Comparison of ENCODE assay signal across 17 cellular contexts in genomic region chr4:38743866-38744265, GRCh38. TPM values are rescaled to one million over a fixed set of nuclear protein-coding genes. Genes with fewer than 3 reads are reported as not detected.
A peak's percentile ranks its signal among the peaks of the same experiment; 100 is the strongest.
DNase-seq lines count a peak whose midpoint lies in the region; ATAC-seq, FAIRE-seq and TF ChIP-seq lines count a peak whose summit lies in the region.
"Had no signal": no experiment of that assay in that cellular context is flagged by ENCODE, and none has a peak within 500 bp of the region (broad histone marks: within the 10 kb centered on the region; RNA-seq: fewer than 3 reads in every experiment).

No MANE protein-coding gene starts in this region.

- no peaks in the 10 kb centered on the region for H3K4me1 ChIP-seq in liver (ENCODE audit: control insufficient read depth in 4 of 4, insufficient read depth in 4 of 4, low read length in 3 of 4)
- peaks cover 14% of the 10 kb centered on the region for H3K4me1 ChIP-seq in HepG2 (ENCODE audit: insufficient read depth, low read length)
- H3K4me1 ChIP-seq in subcutaneous abdominal adipose tissue (ENCODE audit: control insufficient read depth in 5 of 5, insufficient read depth in 5 of 5, low read length in 5 of 5): peaks cover 0 to 4% (median 0%) of the 10 kb centered on the region in 5 donors
- H3K4me1 ChIP-seq: parathyroid adenoma had no signal

- no peak for DNase-seq in HepG2 (ENCODE audit: low spot score)
- DNase-seq in SK-MEL-5 (ENCODE audit: low read depth, low spot score): peak; percentile 31
- DNase-seq in inferior parietal cortex (ENCODE audit: extremely low spot score): peak; percentile 56
- DNase-seq in NCI-H82 (lab: John Stamatoyannopoulos, UW): no peak
- no peak for DNase-seq in natural killer cell treated with Interleukin-12 subunit alpha and Interleukin-12 subunit beta and Interleukin-15 and Interleukin-18, amount 100 ng/mL, for 72 hours (ENCODE audit: low spot score)
- DNase-seq: activated CD4-positive, alpha-beta memory T cell treated with anti-CD3 and anti-CD28 coated beads for 36 hours; activated gamma-delta T cell; DMS79; stimulated activated CD4-positive, alpha-beta T cell treated with anti-CD3 and anti-CD28 coated beads, Interleukin-1b, Interleukin-23, amount 100 ng/mL, for 48 hours had no signal

- H3K27me3 ChIP-seq in liver (ENCODE audit: control insufficient read depth in 4 of 4, insufficient read depth in 4 of 4, low read length in 3 of 4): no peaks in the 10 kb centered on the region
- H3K27me3 ChIP-seq in HepG2 (ENCODE audit: control insufficient read depth in 1 of 2, insufficient read depth in 2 of 2, low read length in 2 of 2): no peaks in the 10 kb centered on the region
- no peaks in the 10 kb centered on the region for H3K27me3 ChIP-seq in subcutaneous abdominal adipose tissue (ENCODE audit: control insufficient read depth in 5 of 5, insufficient read depth in 4 of 5, low read length in 5 of 5)
- H3K27me3 ChIP-seq: hepatocyte had no signal

- ATAC-seq in HepG2 (no peak), GM19328 (IDR thresholded peaks at IDR 0.05; ENCODE audit: unreplicated experiment) (no peak)
- no peak for ATAC-seq in natural killer cell treated with Interleukin-12 subunit alpha and Interleukin-12 subunit beta and Interleukin-15 and Interleukin-18, amount 100 ng/mL, for 72 hours

- peaks cover 12% of the 10 kb centered on the region for H3K9me3 Mint-ChIP-seq in natural killer cell treated with Interleukin-12 subunit alpha and Interleukin-12 subunit beta and Interleukin-15 and Interleukin-18, amount 100 ng/mL, for 72 hours

- H3K4me3 ChIP-seq in liver (ENCODE audit: low read depth in 1 of 3, low read length in 3 of 3) (no peak overlapping the region), HepG2 (replicated peaks in 1 of 3; ENCODE audit: insufficient read depth in 1 of 3, low read depth in 2 of 3, low read length in 3 of 3) (no peak overlapping the region), subcutaneous abdominal adipose tissue (ENCODE audit: low read depth in 1 of 5, low read length in 5 of 5) (peak overlapping the region in 3 of 5 donors; percentile 17 to 46 (median 36))
- H3K4me3 ChIP-seq: hepatocyte had no signal

- no peak for FAIRE-seq in HepG2 (lab: Jason Lieb, UNC)
- FAIRE-seq: endometrium had no signal

- no TSS peak for BruUV-seq in HepG2 (replicated peaks; lab: Mats Ljungman, UMichigan)

- H3K27ac ChIP-seq in liver (ENCODE audit: low read depth in 1 of 2, low read length in 2 of 2) (no peak overlapping the region), HepG2 (ENCODE audit: extremely low read length, insufficient read depth, low read length) (no peak overlapping the region), subcutaneous abdominal adipose tissue (ENCODE audit: low read depth, low read length) (no peak overlapping the region)
- H3K27ac ChIP-seq: hepatocyte, KMS-11, parathyroid adenoma had no signal

- TF ChIP-seq EP300 in HepG2 (IDR thresholded peaks at IDR 0.05; ENCODE audit: low read depth in 2 of 2, low read length in 2 of 2) (no peak), HepG2 (CRISPR knock-in tag; IDR thresholded peaks at IDR 0.05; ENCODE audit: borderline replicate concordance) (no peak)

- TF ChIP-seq RAD21 in liver (IDR thresholded peaks at IDR 0.05) (no peak), HepG2 (CRISPR knock-in tag; IDR thresholded peaks at IDR 0.05) (no peak)

- CTCF ChIA-PET in HepG2 (lab: Yijun Ruan, JAX; ENCODE audit: low intra/inter-chr PET ratio, low total read pairs): no interaction called here

- H3K27ac Mint-ChIP-seq in natural killer cell treated with Interleukin-12 subunit alpha and Interleukin-12 subunit beta and Interleukin-15 and Interleukin-18, amount 100 ng/mL, for 72 hours: no peak overlapping the region
- H3K27ac Mint-ChIP-seq: activated CD4-positive, alpha-beta memory T cell treated with anti-CD3 and anti-CD28 coated beads for 36 hours had no signal

- intact Hi-C loops in HepG2 (cut with micrococcal nuclease; ENCODE audit: unreplicated experiment): no loop called here

- H3K4me1 Mint-ChIP-seq in natural killer cell treated with Interleukin-12 subunit alpha and Interleukin-12 subunit beta and Interleukin-15 and Interleukin-18, amount 100 ng/mL, for 72 hours (ENCODE audit: low read depth in 2 of 2): peaks cover 4 to 5% of the 10 kb centered on the region in 2 donors

- WGBS in liver: 68% methylated on average over 1 of the region's 1 CpG
- 100% methylated on average over 1 of the region's 1 CpG for WGBS in HepG2 (ENCODE audit: low lambda C conversion rate)

- H4K20me1 ChIP-seq in HepG2 (ENCODE audit: insufficient read depth, low read length): no peaks in the 10 kb centered on the region

- no peak for TF ChIP-seq POLR2A in HepG2 (IDR thresholded peaks at IDR 0.05; ENCODE audit: insufficient read depth in 1 of 2, low read depth in 2 of 2, low read length in 2 of 2)

- H3K36me3 Mint-ChIP-seq in natural killer cell treated with Interleukin-12 subunit alpha and Interleukin-12 subunit beta and Interleukin-15 and Interleukin-18, amount 100 ng/mL, for 72 hours: peaks cover 17% of the 10 kb centered on the region

- peaks cover 0 to 4% (median under 1%) of the 10 kb centered on the region in 4 donors for H3K9me3 ChIP-seq in liver (ENCODE audit: control insufficient read depth in 4 of 4, low read length in 3 of 4)
- H3K9me3 ChIP-seq in HepG2 (ENCODE audit: low read length): peaks cover 16% of the 10 kb centered on the region
- H3K9me3 ChIP-seq in subcutaneous abdominal adipose tissue (ENCODE audit: control insufficient read depth in 5 of 5, low read length in 5 of 5): peaks cover 0 to 7% (median 0%) of the 10 kb centered on the region in 5 donors

- no peak overlapping the region for H2AFZ ChIP-seq in HepG2 (ENCODE audit: low read length)
- H2AFZ ChIP-seq: hepatocyte, parathyroid adenoma had no signal

- no peaks in the 10 kb centered on the region for H3K79me2 ChIP-seq in HepG2 (ENCODE audit: insufficient read depth, low read length)
- H3K79me2 ChIP-seq: hepatocyte, parathyroid adenoma had no signal

- H3K9ac ChIP-seq in liver (ENCODE audit: low read depth in 1 of 2, low read length in 2 of 2): no peak overlapping the region
- H3K9ac ChIP-seq in HepG2 (ENCODE audit: insufficient read depth, low read depth, low read length): no peak overlapping the region
- no peak overlapping the region for H3K9ac ChIP-seq in subcutaneous abdominal adipose tissue (ENCODE audit: low read length in 5 of 5)
- H3K9ac ChIP-seq: KMS-11, parathyroid adenoma had no signal

- H3K27me3 Mint-ChIP-seq in natural killer cell treated with Interleukin-12 subunit alpha and Interleukin-12 subunit beta and Interleukin-15 and Interleukin-18, amount 100 ng/mL, for 72 hours: peaks cover 5 to 6% of the 10 kb centered on the region in 2 donors
- H3K27me3 Mint-ChIP-seq: activated CD4-positive, alpha-beta memory T cell treated with anti-CD3 and anti-CD28 coated beads for 36 hours had no signal

- no peak overlapping the region for H3K4me3 Mint-ChIP-seq in natural killer cell treated with Interleukin-12 subunit alpha and Interleukin-12 subunit beta and Interleukin-15 and Interleukin-18, amount 100 ng/mL, for 72 hours
- H3K4me3 Mint-ChIP-seq: activated CD4-positive, alpha-beta memory T cell treated with anti-CD3 and anti-CD28 coated beads for 36 hours had no signal

- POLR2A ChIA-PET in HepG2 (lab: Yijun Ruan, JAX): no interaction called here

- no peak overlapping the region for H3K4me2 ChIP-seq in HepG2 (ENCODE audit: low read depth, low read length)
- H3K4me2 ChIP-seq: hepatocyte, KMS-11 had no signal

- in situ Hi-C loops in HepG2 (cut with HindIII; ENCODE audit: extremely low pct_ligation_motif_present, low pct_unique_long_range_greater_than_20kb) (no loop called here), SK-MEL-5 (cut with HindIII; ENCODE audit: low pct_unique_long_range_greater_than_20kb, low sequenced_read_pairs) (no loop called here)

- H3K36me3 ChIP-seq in liver (ENCODE audit: control insufficient read depth in 4 of 4, insufficient read depth in 3 of 4, low read depth in 1 of 4, low read length in 3 of 4): no peaks in the 10 kb centered on the region
- H3K36me3 ChIP-seq in HepG2 (replicated peaks in 1 of 2; ENCODE audit: control insufficient read depth in 1 of 2, insufficient read depth in 2 of 2, low read length in 2 of 2): no peaks in the 10 kb centered on the region
- H3K36me3 ChIP-seq in subcutaneous abdominal adipose tissue (ENCODE audit: control insufficient read depth in 5 of 5, insufficient read depth in 5 of 5, low read length in 5 of 5): peaks cover 0 to 11% (median 0%) of the 10 kb centered on the region in 5 donors

- TF ChIP-seq CTCF in liver (IDR thresholded peaks at IDR 0.05; ENCODE audit: low read depth, low read length, missing input control): no peak
- no peak for TF ChIP-seq CTCF in HepG2 (CRISPR knock-in tag; IDR thresholded peaks at IDR 0.05)

RNA-seq across cellular contexts. Expression of gene TLR10, which starts 38.9 kb away (rescaled TPM):
- total RNA-seq in liver (1 to 10 TPM in 1 of 2 donors, under 1 TPM in 1; 0.17 to 1.9 TPM), HepG2 (2016; rRNA removed; fragmentation: Illumina TruSeq; extraction: Trizol) (not detected in 2 replicates)
- polyA plus RNA-seq in liver (under 1 TPM; 0.02 to 0.06 TPM), HepG2 (2011; rRNA removed) (not detected in 2 replicates)
- not detected in 2 replicates for total RNA-seq in HepG2 (2016; cell fraction: cytosol; rRNA removed; fragmentation: Illumina TruSeq; extraction: Trizol; ENCODE audit: low read depth)
- not detected in 2 replicates for total RNA-seq in HepG2 (2016; cell fraction: insoluble cytoplasmic fraction; rRNA removed; fragmentation: Illumina TruSeq; extraction: Trizol)
- total RNA-seq in HepG2 (2016; cell fraction: membrane; rRNA removed; fragmentation: Illumina TruSeq; extraction: Trizol): not detected in 2 replicates
- total RNA-seq in HepG2 (2016; cell fraction: nucleus; rRNA removed; fragmentation: Illumina TruSeq; extraction: Trizol): not detected in 2 replicates
- not detected in 2 replicates for polyA plus RNA-seq in HepG2 (2011; cell fraction: cytosol; rRNA removed)
- polyA plus RNA-seq in HepG2 (2011; cell fraction: nucleus; rRNA removed): 0.03 TPM in 1 of 2 replicates, not detected in the other
- polyA plus RNA-seq in HepG2 (2012): not detected in 2 replicates
- not detected in 2 replicates for polyA plus RNA-seq in HepG2 (2016; cell fraction: cytosol; fragmentation: Illumina TruSeq; extraction: Trizol; ENCODE audit: low read depth)
- polyA plus RNA-seq in HepG2 (2016; cell fraction: insoluble cytoplasmic fraction; fragmentation: Illumina TruSeq; extraction: Trizol; ENCODE audit: low read depth): not detected in 2 replicates
- polyA plus RNA-seq in HepG2 (2016; cell fraction: membrane; fragmentation: Illumina TruSeq; extraction: Trizol; ENCODE audit: low read depth): not detected in 2 replicates
- polyA plus RNA-seq in HepG2 (2016; cell fraction: nucleus; fragmentation: Illumina TruSeq; extraction: Trizol; ENCODE audit: insufficient read depth, low read depth): not detected in 2 replicates
- not detected in 2 replicates for polyA minus RNA-seq in HepG2 (2011; rRNA and poly(A)+ RNA removed; ENCODE audit: low replicate concordance)
- polyA minus RNA-seq in HepG2 (2011; cell fraction: cytosol; rRNA and poly(A)+ RNA removed): not detected in 2 replicates
- not detected in 2 replicates for polyA minus RNA-seq in HepG2 (2011; cell fraction: nucleus; rRNA and poly(A)+ RNA removed)
- 0.08 TPM in 1 of 2 replicates, not detected in the other for total RNA-seq in SK-MEL-5 (2014; rRNA removed; shearing (Covaris generic))
- 0.06 and 0.07 TPM in 2 replicates for polyA plus RNA-seq in SK-MEL-5 (2015; cell fraction: cytosol; rRNA removed)
- polyA plus RNA-seq in SK-MEL-5 (2015; cell fraction: nucleus; rRNA removed): 0.06 TPM in 1 of 2 replicates, not detected in the other
- total RNA-seq in natural killer cell treated with Interleukin-12 subunit alpha and Interleukin-12 subunit beta and Interleukin-15 and Interleukin-18, amount 100 ng/mL, for 72 hours: not detected
- total RNA-seq: hepatocyte, lung microvascular endothelial cell had no signal
- polyA plus RNA-seq: hepatocyte had no signal

Comparison
In these comparisons a context has a peak if more than half of its experiments do, and no peak if none do; other contexts are left out.
1. H3K4me3 ChIP-seq: peak in subcutaneous abdominal adipose tissue (3 of 5); none in liver (0 of 3) and HepG2 (0 of 3).
2. DNase-seq: peak in SK-MEL-5 (single experiment) and inferior parietal cortex (single experiment); none in HepG2 (single experiment), NCI-H82 (single experiment) and natural killer cell treated with Interleukin-12 subunit alpha and Interleukin-12 subunit beta and Interleukin-15 and Interleukin-18, amount 100 ng/mL, for 72 hours (single experiment).